Comparison of ENCODE assay signal across 2 cellular contexts in genomic region chr6:14467591-14467990, GRCh38.
TF ChIP-seq lines count a peak whose summit lies in the region.

No MANE protein-coding gene starts in this region.

TF ChIP-seq in IMR-90, 13 proteins besides CTCF, POLR2A, EP300 and RAD21:
- 0 out of 2 replicates have a peak, but pooled peaks have one; percentile 3 for TF ChIP-seq BHLHE40 (IDR thresholded peaks at IDR 0.05; ENCODE audit: low read depth, low read length)
- no peak for TF ChIP-seq NFE2L2 (IDR thresholded peaks at IDR 0.05; ENCODE audit: low read depth, low read length)
- peak; percentile 59 for TF ChIP-seq CEBPB (IDR thresholded peaks at IDR 0.05; ENCODE audit: low read depth, low read length)

TF ChIP-seq in GM23338, 12 proteins besides CTCF, POLR2A, EP300 and RAD21:
- TF ChIP-seq ZNF462 (CRISPR knock-in tag; IDR thresholded peaks at IDR 0.05), result no peak
